Comparison of ENCODE assay signal across 1 cellular context in the genomic region with DNA sequence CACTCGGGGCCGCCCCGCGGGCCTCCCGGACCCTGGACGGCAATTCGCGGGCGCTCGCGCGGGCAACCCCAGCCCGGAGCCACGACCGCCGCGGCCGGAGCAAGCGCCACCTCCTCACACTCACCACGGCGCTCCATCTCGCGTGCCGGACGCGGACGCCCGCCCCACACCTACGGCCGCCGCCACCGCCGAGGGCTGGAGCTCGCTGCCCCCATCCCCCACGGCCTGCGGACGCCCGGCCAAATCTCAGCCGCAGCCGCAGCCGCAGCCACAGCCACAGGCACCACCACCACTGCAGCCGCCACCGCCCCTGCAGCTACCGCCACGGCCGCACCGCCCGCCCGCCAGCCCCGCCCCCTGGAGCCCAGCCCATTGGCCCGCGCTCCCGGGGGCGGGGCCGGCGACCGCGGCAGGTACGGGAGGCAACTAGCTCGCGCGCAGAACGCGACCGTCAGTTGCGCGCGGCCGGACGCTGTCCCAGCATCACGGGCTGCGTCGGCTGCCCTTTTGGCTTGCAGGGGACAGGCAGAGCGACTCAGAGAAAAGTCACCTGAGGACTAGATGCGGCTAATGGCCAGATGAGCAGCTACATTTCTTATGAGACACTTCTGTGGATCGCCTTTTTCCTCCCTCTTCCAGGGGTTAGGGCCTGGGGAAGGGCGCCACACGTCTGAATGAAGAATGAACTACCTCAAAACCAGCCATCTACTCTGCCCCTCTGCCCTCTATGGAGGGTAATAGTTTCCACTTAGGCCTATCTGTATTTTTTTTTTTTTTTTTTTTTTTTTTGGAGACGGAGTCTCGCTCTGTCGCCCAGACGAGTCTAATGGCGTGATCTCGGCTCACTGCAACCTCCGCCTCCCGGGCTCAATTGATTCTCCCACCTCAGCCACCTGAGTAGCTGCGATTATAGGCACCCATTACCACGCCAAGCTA.
A peak's percentile ranks its signal among the peaks of the same experiment; 100 is the strongest.
TF ChIP-seq lines count a peak whose summit lies in the region.

A gene with protein sequence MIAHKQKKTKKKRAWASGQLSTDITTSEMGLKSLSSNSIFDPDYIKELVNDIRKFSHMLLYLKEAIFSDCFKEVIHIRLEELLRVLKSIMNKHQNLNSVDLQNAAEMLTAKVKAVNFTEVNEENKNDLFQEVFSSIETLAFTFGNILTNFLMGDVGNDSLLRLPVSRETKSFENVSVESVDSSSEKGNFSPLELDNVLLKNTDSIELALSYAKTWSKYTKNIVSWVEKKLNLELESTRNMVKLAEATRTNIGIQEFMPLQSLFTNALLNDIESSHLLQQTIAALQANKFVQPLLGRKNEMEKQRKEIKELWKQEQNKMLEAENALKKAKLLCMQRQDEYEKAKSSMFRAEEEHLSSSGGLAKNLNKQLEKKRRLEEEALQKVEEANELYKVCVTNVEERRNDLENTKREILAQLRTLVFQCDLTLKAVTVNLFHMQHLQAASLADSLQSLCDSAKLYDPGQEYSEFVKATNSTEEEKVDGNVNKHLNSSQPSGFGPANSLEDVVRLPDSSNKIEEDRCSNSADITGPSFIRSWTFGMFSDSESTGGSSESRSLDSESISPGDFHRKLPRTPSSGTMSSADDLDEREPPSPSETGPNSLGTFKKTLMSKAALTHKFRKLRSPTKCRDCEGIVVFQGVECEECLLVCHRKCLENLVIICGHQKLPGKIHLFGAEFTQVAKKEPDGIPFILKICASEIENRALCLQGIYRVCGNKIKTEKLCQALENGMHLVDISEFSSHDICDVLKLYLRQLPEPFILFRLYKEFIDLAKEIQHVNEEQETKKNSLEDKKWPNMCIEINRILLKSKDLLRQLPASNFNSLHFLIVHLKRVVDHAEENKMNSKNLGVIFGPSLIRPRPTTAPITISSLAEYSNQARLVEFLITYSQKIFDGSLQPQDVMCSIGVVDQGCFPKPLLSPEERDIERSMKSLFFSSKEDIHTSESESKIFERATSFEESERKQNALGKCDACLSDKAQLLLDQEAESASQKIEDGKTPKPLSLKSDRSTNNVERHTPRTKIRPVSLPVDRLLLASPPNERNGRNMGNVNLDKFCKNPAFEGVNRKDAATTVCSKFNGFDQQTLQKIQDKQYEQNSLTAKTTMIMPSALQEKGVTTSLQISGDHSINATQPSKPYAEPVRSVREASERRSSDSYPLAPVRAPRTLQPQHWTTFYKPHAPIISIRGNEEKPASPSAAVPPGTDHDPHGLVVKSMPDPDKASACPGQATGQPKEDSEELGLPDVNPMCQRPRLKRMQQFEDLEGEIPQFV (minus strand): TSS at position 294 of the 936 bp plus-strand sequence. CDS start 5,973 bp downstream, outside the sequence.

TF ChIP-seq in HepG2, 621 proteins besides CTCF, POLR2A, EP300 and RAD21 (continued from another document and continues in another):
- TF ChIP-seq, protein P1, sequence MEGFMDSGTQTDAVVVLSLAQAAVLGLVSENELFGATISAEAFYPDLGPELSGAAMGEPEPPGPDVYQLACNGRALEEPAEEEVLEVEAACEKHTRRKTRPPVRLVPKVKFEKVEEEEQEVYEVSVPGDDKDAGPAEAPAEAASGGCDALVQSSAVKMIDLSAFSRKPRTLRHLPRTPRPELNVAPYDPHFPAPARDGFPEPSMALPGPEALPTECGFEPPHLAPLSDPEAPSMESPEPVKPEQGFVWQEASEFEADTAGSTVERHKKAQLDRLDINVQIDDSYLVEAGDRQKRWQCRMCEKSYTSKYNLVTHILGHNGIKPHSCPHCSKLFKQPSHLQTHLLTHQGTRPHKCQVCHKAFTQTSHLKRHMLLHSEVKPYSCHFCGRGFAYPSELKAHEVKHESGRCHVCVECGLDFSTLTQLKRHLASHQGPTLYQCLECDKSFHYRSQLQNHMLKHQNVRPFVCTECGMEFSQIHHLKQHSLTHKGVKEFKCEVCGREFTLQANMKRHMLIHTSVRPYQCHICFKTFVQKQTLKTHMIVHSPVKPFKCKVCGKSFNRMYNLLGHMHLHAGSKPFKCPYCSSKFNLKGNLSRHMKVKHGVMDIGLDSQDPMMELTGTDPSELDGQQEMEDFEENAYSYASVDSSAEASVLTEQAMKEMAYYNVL (CRISPR knock-in tag; IDR thresholded peaks at IDR 0.05; ENCODE audit: borderline replicate concordance) = 0 out of 2 replicates have a peak, but pooled peaks have one; percentile 15
- TF ChIP-seq SP1 (IDR thresholded peaks at IDR 0.05) (no peak), SP1 (CRISPR knock-in tag; IDR thresholded peaks at IDR 0.05) (peak; percentile 54; the same call in 1 of the 2 replicates), ZNF558 (CRISPR knock-in tag; IDR thresholded peaks at IDR 0.05; ENCODE audit: borderline replicate concordance) (peak; percentile 69; the same call in 1 of the 2 replicates), ZZZ3 (CRISPR knock-in tag; IDR thresholded peaks at IDR 0.05; ENCODE audit: borderline replicate concordance) (no peak), ZFP1 (CRISPR knock-in tag; IDR thresholded peaks at IDR 0.05) (no peak), ZBTB7B (CRISPR knock-in tag; IDR thresholded peaks at IDR 0.05) (no peak), SP4 (CRISPR knock-in tag; IDR thresholded peaks at IDR 0.05) (peak; percentile 70), ZSCAN22 (CRISPR knock-in tag; IDR thresholded peaks at IDR 0.05) (no peak), ZNF296 (CRISPR knock-in tag; conservative IDR thresholded peaks at IDR 0.05) (no peak), MYC (CRISPR knock-in tag; IDR thresholded peaks at IDR 0.05; ENCODE audit: borderline replicate concordance) (0 out of 2 replicates have a peak, but pooled peaks have one; percentile 33), NR2F2 (IDR thresholded peaks at IDR 0.05; ENCODE audit: borderline replicate concordance, low read depth) (no peak), MTA1 (CRISPR knock-in tag; IDR thresholded peaks at IDR 0.05; ENCODE audit: borderline replicate concordance) (no peak), ZNF776 (CRISPR knock-in tag; IDR thresholded peaks at IDR 0.05) (0 out of 2 replicates have a peak, but pooled peaks have one; percentile 60), ZIK1 (CRISPR knock-in tag; IDR thresholded peaks at IDR 0.05; ENCODE audit: borderline replicate concordance, low read depth) (0 out of 2 replicates have a peak, but pooled peaks have one; percentile 55), ZNF460 (CRISPR knock-in tag; IDR thresholded peaks at IDR 0.05; ENCODE audit: borderline replicate concordance) (no peak), ZNF317 (CRISPR knock-in tag; IDR thresholded peaks at IDR 0.05) (0 out of 2 replicates have a peak, but pooled peaks have one; percentile 37), BRD4 (CRISPR knock-in tag; IDR thresholded peaks at IDR 0.05) (no peak), JARID2 (CRISPR knock-in tag; IDR thresholded peaks at IDR 0.05; ENCODE audit: insufficient replicate concordance) (no peak), ZNF274 (CRISPR knock-in tag; IDR thresholded peaks at IDR 0.05) (0 out of 2 replicates have a peak, but pooled peaks have one; percentile 14), ZNF577 (CRISPR knock-in tag; IDR thresholded peaks at IDR 0.05; ENCODE audit: borderline replicate concordance, low read depth) (no peak)
- TF ChIP-seq, protein P2, sequence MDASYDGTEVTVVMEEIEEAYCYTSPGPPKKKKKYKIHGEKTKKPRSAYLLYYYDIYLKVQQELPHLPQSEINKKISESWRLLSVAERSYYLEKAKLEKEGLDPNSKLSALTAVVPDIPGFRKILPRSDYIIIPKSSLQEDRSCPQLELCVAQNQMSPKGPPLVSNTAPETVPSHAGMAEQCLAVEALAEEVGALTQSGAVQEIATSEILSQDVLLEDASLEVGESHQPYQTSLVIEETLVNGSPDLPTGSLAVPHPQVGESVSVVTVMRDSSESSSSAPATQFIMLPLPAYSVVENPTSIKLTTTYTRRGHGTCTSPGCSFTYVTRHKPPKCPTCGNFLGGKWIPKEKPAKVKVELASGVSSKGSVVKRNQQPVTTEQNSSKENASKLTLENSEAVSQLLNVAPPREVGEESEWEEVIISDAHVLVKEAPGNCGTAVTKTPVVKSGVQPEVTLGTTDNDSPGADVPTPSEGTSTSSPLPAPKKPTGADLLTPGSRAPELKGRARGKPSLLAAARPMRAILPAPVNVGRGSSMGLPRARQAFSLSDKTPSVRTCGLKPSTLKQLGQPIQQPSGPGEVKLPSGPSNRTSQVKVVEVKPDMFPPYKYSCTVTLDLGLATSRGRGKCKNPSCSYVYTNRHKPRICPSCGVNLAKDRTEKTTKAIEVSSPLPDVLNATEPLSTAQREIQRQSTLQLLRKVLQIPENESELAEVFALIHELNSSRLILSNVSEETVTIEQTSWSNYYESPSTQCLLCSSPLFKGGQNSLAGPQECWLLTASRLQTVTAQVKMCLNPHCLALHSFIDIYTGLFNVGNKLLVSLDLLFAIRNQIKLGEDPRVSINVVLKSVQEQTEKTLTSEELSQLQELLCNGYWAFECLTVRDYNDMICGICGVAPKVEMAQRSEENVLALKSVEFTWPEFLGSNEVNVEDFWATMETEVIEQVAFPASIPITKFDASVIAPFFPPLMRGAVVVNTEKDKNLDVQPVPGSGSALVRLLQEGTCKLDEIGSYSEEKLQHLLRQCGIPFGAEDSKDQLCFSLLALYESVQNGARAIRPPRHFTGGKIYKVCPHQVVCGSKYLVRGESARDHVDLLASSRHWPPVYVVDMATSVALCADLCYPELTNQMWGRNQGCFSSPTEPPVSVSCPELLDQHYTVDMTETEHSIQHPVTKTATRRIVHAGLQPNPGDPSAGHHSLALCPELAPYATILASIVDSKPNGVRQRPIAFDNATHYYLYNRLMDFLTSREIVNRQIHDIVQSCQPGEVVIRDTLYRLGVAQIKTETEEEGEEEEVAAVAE (CRISPR knock-in tag; IDR thresholded peaks at IDR 0.05; ENCODE audit: borderline replicate concordance) = 0 out of 2 replicates have a peak, but pooled peaks have one; percentile 44
- TF ChIP-seq, protein P3, sequence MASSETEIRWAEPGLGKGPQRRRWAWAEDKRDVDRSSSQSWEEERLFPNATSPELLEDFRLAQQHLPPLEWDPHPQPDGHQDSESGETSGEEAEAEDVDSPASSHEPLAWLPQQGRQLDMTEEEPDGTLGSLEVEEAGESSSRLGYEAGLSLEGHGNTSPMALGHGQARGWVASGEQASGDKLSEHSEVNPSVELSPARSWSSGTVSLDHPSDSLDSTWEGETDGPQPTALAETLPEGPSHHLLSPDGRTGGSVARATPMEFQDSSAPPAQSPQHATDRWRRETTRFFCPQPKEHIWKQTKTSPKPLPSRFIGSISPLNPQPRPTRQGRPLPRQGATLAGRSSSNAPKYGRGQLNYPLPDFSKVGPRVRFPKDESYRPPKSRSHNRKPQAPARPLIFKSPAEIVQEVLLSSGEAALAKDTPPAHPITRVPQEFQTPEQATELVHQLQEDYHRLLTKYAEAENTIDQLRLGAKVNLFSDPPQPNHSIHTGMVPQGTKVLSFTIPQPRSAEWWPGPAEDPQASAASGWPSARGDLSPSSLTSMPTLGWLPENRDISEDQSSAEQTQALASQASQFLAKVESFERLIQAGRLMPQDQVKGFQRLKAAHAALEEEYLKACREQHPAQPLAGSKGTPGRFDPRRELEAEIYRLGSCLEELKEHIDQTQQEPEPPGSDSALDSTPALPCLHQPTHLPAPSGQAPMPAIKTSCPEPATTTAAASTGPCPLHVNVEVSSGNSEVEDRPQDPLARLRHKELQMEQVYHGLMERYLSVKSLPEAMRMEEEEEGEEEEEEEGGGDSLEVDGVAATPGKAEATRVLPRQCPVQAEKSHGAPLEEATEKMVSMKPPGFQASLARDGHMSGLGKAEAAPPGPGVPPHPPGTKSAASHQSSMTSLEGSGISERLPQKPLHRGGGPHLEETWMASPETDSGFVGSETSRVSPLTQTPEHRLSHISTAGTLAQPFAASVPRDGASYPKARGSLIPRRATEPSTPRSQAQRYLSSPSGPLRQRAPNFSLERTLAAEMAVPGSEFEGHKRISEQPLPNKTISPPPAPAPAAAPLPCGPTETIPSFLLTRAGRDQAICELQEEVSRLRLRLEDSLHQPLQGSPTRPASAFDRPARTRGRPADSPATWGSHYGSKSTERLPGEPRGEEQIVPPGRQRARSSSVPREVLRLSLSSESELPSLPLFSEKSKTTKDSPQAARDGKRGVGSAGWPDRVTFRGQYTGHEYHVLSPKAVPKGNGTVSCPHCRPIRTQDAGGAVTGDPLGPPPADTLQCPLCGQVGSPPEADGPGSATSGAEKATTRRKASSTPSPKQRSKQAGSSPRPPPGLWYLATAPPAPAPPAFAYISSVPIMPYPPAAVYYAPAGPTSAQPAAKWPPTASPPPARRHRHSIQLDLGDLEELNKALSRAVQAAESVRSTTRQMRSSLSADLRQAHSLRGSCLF (CRISPR knock-in tag; IDR thresholded peaks at IDR 0.05; ENCODE audit: borderline replicate concordance) = no peak
- TF ChIP-seq, protein P4, sequence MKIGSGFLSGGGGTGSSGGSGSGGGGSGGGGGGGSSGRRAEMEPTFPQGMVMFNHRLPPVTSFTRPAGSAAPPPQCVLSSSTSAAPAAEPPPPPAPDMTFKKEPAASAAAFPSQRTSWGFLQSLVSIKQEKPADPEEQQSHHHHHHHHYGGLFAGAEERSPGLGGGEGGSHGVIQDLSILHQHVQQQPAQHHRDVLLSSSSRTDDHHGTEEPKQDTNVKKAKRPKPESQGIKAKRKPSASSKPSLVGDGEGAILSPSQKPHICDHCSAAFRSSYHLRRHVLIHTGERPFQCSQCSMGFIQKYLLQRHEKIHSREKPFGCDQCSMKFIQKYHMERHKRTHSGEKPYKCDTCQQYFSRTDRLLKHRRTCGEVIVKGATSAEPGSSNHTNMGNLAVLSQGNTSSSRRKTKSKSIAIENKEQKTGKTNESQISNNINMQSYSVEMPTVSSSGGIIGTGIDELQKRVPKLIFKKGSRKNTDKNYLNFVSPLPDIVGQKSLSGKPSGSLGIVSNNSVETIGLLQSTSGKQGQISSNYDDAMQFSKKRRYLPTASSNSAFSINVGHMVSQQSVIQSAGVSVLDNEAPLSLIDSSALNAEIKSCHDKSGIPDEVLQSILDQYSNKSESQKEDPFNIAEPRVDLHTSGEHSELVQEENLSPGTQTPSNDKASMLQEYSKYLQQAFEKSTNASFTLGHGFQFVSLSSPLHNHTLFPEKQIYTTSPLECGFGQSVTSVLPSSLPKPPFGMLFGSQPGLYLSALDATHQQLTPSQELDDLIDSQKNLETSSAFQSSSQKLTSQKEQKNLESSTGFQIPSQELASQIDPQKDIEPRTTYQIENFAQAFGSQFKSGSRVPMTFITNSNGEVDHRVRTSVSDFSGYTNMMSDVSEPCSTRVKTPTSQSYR (CRISPR knock-in tag; IDR thresholded peaks at IDR 0.05; ENCODE audit: borderline replicate concordance) = peak; percentile 73
- TF ChIP-seq, protein P5, sequence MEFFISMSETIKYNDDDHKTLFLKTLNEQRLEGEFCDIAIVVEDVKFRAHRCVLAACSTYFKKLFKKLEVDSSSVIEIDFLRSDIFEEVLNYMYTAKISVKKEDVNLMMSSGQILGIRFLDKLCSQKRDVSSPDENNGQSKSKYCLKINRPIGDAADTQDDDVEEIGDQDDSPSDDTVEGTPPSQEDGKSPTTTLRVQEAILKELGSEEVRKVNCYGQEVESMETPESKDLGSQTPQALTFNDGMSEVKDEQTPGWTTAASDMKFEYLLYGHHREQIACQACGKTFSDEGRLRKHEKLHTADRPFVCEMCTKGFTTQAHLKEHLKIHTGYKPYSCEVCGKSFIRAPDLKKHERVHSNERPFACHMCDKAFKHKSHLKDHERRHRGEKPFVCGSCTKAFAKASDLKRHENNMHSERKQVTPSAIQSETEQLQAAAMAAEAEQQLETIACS (CRISPR knock-in tag; IDR thresholded peaks at IDR 0.05) = peak; percentile 76
- TF ChIP-seq, protein P6, sequence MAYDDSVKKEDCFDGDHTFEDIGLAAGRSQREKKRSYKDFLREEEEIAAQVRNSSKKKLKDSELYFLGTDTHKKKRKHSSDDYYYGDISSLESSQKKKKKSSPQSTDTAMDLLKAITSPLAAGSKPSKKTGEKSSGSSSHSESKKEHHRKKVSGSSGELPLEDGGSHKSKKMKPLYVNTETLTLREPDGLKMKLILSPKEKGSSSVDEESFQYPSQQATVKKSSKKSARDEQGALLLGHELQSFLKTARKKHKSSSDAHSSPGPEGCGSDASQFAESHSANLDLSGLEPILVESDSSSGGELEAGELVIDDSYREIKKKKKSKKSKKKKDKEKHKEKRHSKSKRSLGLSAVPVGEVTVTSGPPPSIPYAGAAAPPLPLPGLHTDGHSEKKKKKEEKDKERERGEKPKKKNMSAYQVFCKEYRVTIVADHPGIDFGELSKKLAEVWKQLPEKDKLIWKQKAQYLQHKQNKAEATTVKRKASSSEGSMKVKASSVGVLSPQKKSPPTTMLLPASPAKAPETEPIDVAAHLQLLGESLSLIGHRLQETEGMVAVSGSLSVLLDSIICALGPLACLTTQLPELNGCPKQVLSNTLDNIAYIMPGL (CRISPR knock-in tag; IDR thresholded peaks at IDR 0.05; ENCODE audit: borderline replicate concordance in 1 of 2, low read depth in 1 of 2) = peak; percentile 46 to 62; a peak in 2 of 4 replicates
